ENCODE assay signal across 10 cellular contexts in genomic region chr14:75249958-75250336, GRCh38. TPM values are rescaled to one million over a fixed set of nuclear protein-coding genes. Genes with fewer than 3 reads are reported as not detected.
A peak's percentile ranks its signal among the peaks of the same experiment; 100 is the strongest.
DNase-seq lines count a peak whose midpoint lies in the region; ATAC-seq and TF ChIP-seq lines count a peak whose summit lies in the region.
"Had no signal": no experiment of that assay in that cellular context is flagged by ENCODE, and none has a peak within 500 bp of the region (broad histone marks: within the 10 kb centered on the region; RNA-seq: fewer than 3 reads in every experiment).

No MANE protein-coding gene starts in this region.

- H3K27me3 ChIP-seq in RWPE2 (ENCODE audit: insufficient read depth, poor library complexity, severe bottlenecking) = no peaks in the 10 kb centered on the region

- no peaks in the 10 kb centered on the region for H3K27me3 Mint-ChIP-seq in natural killer cell (ENCODE audit: low read depth in 2 of 2)

- H3K4me1 Mint-ChIP-seq in natural killer cell = peaks cover 58% of the 10 kb centered on the region in 2 donors

- H3K36me3 ChIP-seq in RWPE2 (ENCODE audit: low read depth) = no peaks in the 10 kb centered on the region
- H3K36me3 ChIP-seq: thoracic aorta had no signal

- DNase-seq in NCI-H2107 treated with DMSO at 0.1 percent for 48 hours (lab: John Stamatoyannopoulos, UW; ENCODE audit: unreplicated experiment) (peak; percentile 90), NCI-H2107 (lab: John Stamatoyannopoulos, UW) (no peak), RWPE2 (ENCODE audit: low spot score) (no peak), natural killer cell (no peak), NCI-H446 treated with DMSO at 0.1 percent for 48 hours (lab: John Stamatoyannopoulos, UW) (no peak), NCI-H1105 treated with DMSO at 0.1 percent for 48 hours (lab: John Stamatoyannopoulos, UW) (no peak)

- intact Hi-C loops in natural killer cell (cut with micrococcal nuclease) = loop anchor here (1.0 to 10.0 kb wide), 5 partner anchors 9 to 635 kb away; partner anchors contain the start of gene LTBP2

- peak overlapping the region; percentile 90 to 93 for H3K27ac Mint-ChIP-seq in natural killer cell

- no peaks in the 10 kb centered on the region for H3K9me3 ChIP-seq in RWPE2 (ENCODE audit: severe bottlenecking)
- H3K9me3 ChIP-seq: thoracic aorta had no signal

- H3K36me3 Mint-ChIP-seq in natural killer cell = no peaks in the 10 kb centered on the region

- peak overlapping the region; percentile 96 for H3K27ac ChIP-seq in RWPE2 (ENCODE audit: poor library complexity, severe bottlenecking)
- H3K27ac ChIP-seq: 22Rv1, thoracic aorta had no signal

- H3K4me1 ChIP-seq in RWPE2 (ENCODE audit: insufficient read depth, poor library complexity, severe bottlenecking) = peaks cover 35% of the 10 kb centered on the region

- TF ChIP-seq CTCF in RWPE2 (IDR thresholded peaks at IDR 0.05; ENCODE audit: poor library complexity, severe bottlenecking) (no peak), natural killer cell (IDR thresholded peaks at IDR 0.05) (no peak)

- ATAC-seq in HG02759 (IDR thresholded peaks at IDR 0.05; ENCODE audit: unreplicated experiment) = peak; percentile 35
- no peak for ATAC-seq in RWPE2 (ENCODE audit: low read depth)
- ATAC-seq in natural killer cell = peak; percentile 46 to 66 (median 53)
- ATAC-seq in HG03521 (IDR thresholded peaks at IDR 0.05; ENCODE audit: unreplicated experiment) = no peak

- H3K4me3 ChIP-seq in RWPE2 (ENCODE audit: severe bottlenecking) = no peak overlapping the region
- H3K4me3 ChIP-seq: thoracic aorta had no signal

- no peaks in the 10 kb centered on the region for H3K9me3 Mint-ChIP-seq in natural killer cell

- peak overlapping the region; percentile 84 for H3K4me3 Mint-ChIP-seq in natural killer cell

RNA-seq across cellular contexts. Expression of gene FOS, which starts 28.7 kb away (rescaled TPM):
- total RNA-seq in natural killer cell = 1,000 to 10,000 TPM; 2,527 to 3,257 (median 3,104) TPM

Comparison
In these comparisons a context has a peak if more than half of its experiments do, and no peak if none do; other contexts are left out.
1. ATAC-seq: peak in HG02759 (single experiment) and natural killer cell (3 of 3); none in RWPE2 (single experiment) and HG03521 (single experiment).